12 cellular contexts compared by ENCODE assay signal in the genomic region with DNA sequence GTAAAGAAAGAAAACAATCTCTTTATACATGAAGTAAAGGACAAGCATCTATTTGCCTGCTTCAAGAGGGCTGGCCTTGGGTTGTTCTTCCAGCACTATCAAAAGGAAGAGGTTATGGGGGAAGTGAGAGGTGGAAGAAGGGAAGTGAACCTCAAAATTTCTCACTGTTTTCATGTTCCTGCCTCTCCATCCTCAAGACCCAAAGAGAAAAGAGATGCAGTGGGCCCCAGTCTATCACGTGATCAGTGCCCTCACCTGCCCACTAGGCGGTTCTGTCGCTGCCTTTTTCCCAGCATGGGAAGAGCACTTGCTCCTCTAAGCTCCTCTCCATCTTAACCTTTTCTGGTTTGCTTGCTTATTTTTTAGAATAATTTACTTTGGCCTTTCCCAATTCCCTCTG. TPM values are rescaled to one million over a fixed set of nuclear protein-coding genes. Genes with fewer than 3 reads are reported as not detected.
DNase-seq lines count a peak whose midpoint lies in the region; ATAC-seq and TF ChIP-seq lines count a peak whose summit lies in the region.
"Had no signal": no experiment of that assay in that cellular context is flagged by ENCODE, and none has a peak within 500 bp of the region (broad histone marks: within the 10 kb centered on the region; RNA-seq: fewer than 3 reads in every experiment).

No MANE protein-coding gene starts in this region.

- no CpG with 5 or more reads among the region's 3 CpGs for WGBS in mesendoderm (ENCODE audit: extremely low coverage, insufficient coverage, low lambda C conversion rate)

- no peak overlapping the region for H2BK15ac ChIP-seq in mesendoderm (replicated peaks; ENCODE audit: low read depth)

- H3K56ac ChIP-seq in mesendoderm (ENCODE audit: low read length), result no peak overlapping the region

- H3K27me3 ChIP-seq in H7 (ENCODE audit: control insufficient read depth, insufficient read depth, low read length), result no peaks in the 10 kb centered on the region
- no peaks in the 10 kb centered on the region for H3K27me3 ChIP-seq in mesendoderm (ENCODE audit: insufficient read depth, low read length, poor library complexity)

- no peaks in the 10 kb centered on the region for H3K4me1 ChIP-seq in mesendoderm (ENCODE audit: control insufficient read depth, low read depth, low read length)

- H2BK120ac ChIP-seq in mesendoderm (ENCODE audit: low read depth, low read length), result no peak overlapping the region

- H3K27ac Mint-ChIP-seq in WTC11, result peak overlapping the region; percentile 75
- H3K27ac Mint-ChIP-seq: activated CD8-positive, alpha-beta T cell treated with anti-CD3 and anti-CD28 coated beads, Interleukin-2, amount 10 ng/mL, durations not matched to agents 7 days and 5 days; T-helper 1 cell treated with Interleukin-12 subunit alpha and Interleukin-12 subunit beta and Interleukin-4 antibody, amounts not matched to agents 30 μg/mL and 1 μg/mL, for 36 hours had no signal

- H3K36me3 ChIP-seq in H7 (replicated peaks; ENCODE audit: control insufficient read depth, insufficient read depth, low read length) (no peaks in the 10 kb centered on the region), mesendoderm (ENCODE audit: control insufficient read depth, insufficient read depth, low read length) (no peaks in the 10 kb centered on the region)
- H3K36me3 ChIP-seq: lower lobe of right lung had no signal

- no peak overlapping the region for H3K18ac ChIP-seq in mesendoderm (ENCODE audit: low read length)

- H3K79me1 ChIP-seq in mesendoderm (ENCODE audit: low read length), result no peaks in the 10 kb centered on the region

- H3K23ac ChIP-seq in mesendoderm (ENCODE audit: low read length), result no peak overlapping the region

- H3K27me3 Mint-ChIP-seq in WTC11 (ENCODE audit: low read depth), result no peaks in the 10 kb centered on the region

- H3K79me2 ChIP-seq in mesendoderm (ENCODE audit: control insufficient read depth, insufficient read depth, low read length), result no peaks in the 10 kb centered on the region

- no peak overlapping the region for H4K5ac ChIP-seq in mesendoderm (ENCODE audit: low read length)

- CTCF ChIA-PET in WTC11 (lab: Charles Lee), result interaction anchor here (0.5 to 1.7 kb wide), 7 partner anchors 10 to 100 kb away, joined by 3 to 5 read pairs (median 4); partner anchors contain the start of gene RPL21

- no peaks in the 10 kb centered on the region for H3K36me3 Mint-ChIP-seq in WTC11

- no peak for TF ChIP-seq CTCF in WTC11 (IDR thresholded peaks at IDR 0.05)

- H3K4ac ChIP-seq in mesendoderm (ENCODE audit: low read depth, low read length), result no peak overlapping the region

- ATAC-seq in WTC11, result peak; percentile 88
- ATAC-seq in GM21423 (IDR thresholded peaks at IDR 0.05; ENCODE audit: unreplicated experiment), result no peak
- ATAC-seq: activated CD8-positive, alpha-beta T cell treated with anti-CD3 and anti-CD28 coated beads, Interleukin-2, amount 10 ng/mL, durations not matched to agents 7 days and 5 days; lower lobe of right lung had no signal

- no peak overlapping the region for H4K8ac ChIP-seq in mesendoderm (ENCODE audit: low read depth, low read length)

- peak; percentile 5 for DNase-seq in NCI-H2227 (lab: John Stamatoyannopoulos, UW; ENCODE audit: unreplicated experiment)
- no peak for DNase-seq in NCI-H2227 treated with DMSO at 0.1 percent for 48 hours (lab: John Stamatoyannopoulos, UW)
- DNase-seq in H7, result peak; percentile 85
- peak; percentile 56 for DNase-seq in WTC11 (ENCODE audit: low spot score)
- peak; percentile 64 for DNase-seq in mesendoderm
- DNase-seq in COR-L47 (lab: John Stamatoyannopoulos, UW), result no peak
- no peak for DNase-seq in DMS 273 (lab: John Stamatoyannopoulos, UW; ENCODE audit: unreplicated experiment)
- DNase-seq: activated CD8-positive, alpha-beta T cell treated with anti-CD3 and anti-CD28 coated beads, Interleukin-2, amount 10 ng/mL, durations not matched to agents 7 days and 5 days; activated naive CD4-positive, alpha-beta T cell; lower lobe of right lung had no signal

- no peak overlapping the region for H2AK5ac ChIP-seq in mesendoderm (ENCODE audit: low read length)

- H3K4me2 ChIP-seq in mesendoderm (ENCODE audit: low read length), result no peak overlapping the region

- H3K4me3 Mint-ChIP-seq in WTC11, result peak overlapping the region; percentile 1; the same call in 1 of the 2 replicates
- H3K4me3 Mint-ChIP-seq: activated CD8-positive, alpha-beta T cell treated with anti-CD3 and anti-CD28 coated beads, Interleukin-2, amount 10 ng/mL, durations not matched to agents 7 days and 5 days; T-helper 1 cell treated with Interleukin-12 subunit alpha and Interleukin-12 subunit beta and Interleukin-4 antibody, amounts not matched to agents 30 μg/mL and 1 μg/mL, for 36 hours had no signal

- H2BK5ac ChIP-seq in mesendoderm (ENCODE audit: low read length), result no peak overlapping the region

- no peaks in the 10 kb centered on the region for H3K9me3 Mint-ChIP-seq in WTC11
- H3K9me3 Mint-ChIP-seq: T-helper 1 cell treated with Interleukin-12 subunit alpha and Interleukin-12 subunit beta and Interleukin-4 antibody, amounts not matched to agents 30 μg/mL and 1 μg/mL, for 36 hours had no signal

- POLR2A ChIA-PET in WTC11 (lab: Charles Lee), result no interaction called here

- peaks cover 21% of the 10 kb centered on the region for H3K4me1 Mint-ChIP-seq in WTC11

- no peak overlapping the region for H3K27ac ChIP-seq in mesendoderm (ENCODE audit: low read depth, low read length)
- H3K27ac ChIP-seq: lower lobe of right lung had no signal

- H3K9ac ChIP-seq in mesendoderm (ENCODE audit: low read length), result no peak overlapping the region

- no peak overlapping the region for H3K4me3 ChIP-seq in H7 (ENCODE audit: insufficient read depth, low read depth, low read length)
- no peak overlapping the region for H3K4me3 ChIP-seq in mesendoderm (ENCODE audit: low read length)
- H3K4me3 ChIP-seq: lower lobe of right lung had no signal

TF ChIP-seq in WTC11, 78 proteins besides CTCF, POLR2A, EP300 and RAD21 (continues in another document):
- TF ChIP-seq ZNF512 (CRISPR knock-in tag; IDR thresholded peaks at IDR 0.05; ENCODE audit: borderline replicate concordance) (no peak), ETV6 (CRISPR knock-in tag; IDR thresholded peaks at IDR 0.05) (no peak), GABPB1 (CRISPR knock-in tag; IDR thresholded peaks at IDR 0.05) (no peak), USF2 (CRISPR knock-in tag; IDR thresholded peaks at IDR 0.05) (peak; percentile 93), USF1 (CRISPR knock-in tag; IDR thresholded peaks at IDR 0.05) (peak; percentile 91), JAZF1 (CRISPR knock-in tag; IDR thresholded peaks at IDR 0.05) (no peak)

RNA-seq across cellular contexts. Expression of gene USP12, which starts 6.2 kb away (rescaled TPM):
- total RNA-seq in H7 (2014; rRNA removed; shearing (Covaris generic)), result 10.5 and 12.7 TPM in 2 replicates
- 23.1 to 26.1 TPM (median 25.1 TPM) in 3 replicates for total RNA-seq in WTC11 (2021)
- 18.1 TPM for polyA plus RNA-seq in mesendoderm (2013, experiment 1 of 2)
- 18.5 TPM for polyA plus RNA-seq in mesendoderm (2013, experiment 2 of 2)

Comparison
In these comparisons a context has a peak if more than half of its experiments do, and no peak if none do; other contexts are left out.
1. DNase-seq: peak in NCI-H2227 (single experiment), H7 (single experiment), WTC11 (single experiment) and mesendoderm (single experiment); none in NCI-H2227 treated with DMSO at 0.1 percent for 48 hours (single experiment), COR-L47 (single experiment) and DMS 273 (single experiment).